Comparison of ENCODE assay signal across 1 cellular context in the genomic region with DNA sequence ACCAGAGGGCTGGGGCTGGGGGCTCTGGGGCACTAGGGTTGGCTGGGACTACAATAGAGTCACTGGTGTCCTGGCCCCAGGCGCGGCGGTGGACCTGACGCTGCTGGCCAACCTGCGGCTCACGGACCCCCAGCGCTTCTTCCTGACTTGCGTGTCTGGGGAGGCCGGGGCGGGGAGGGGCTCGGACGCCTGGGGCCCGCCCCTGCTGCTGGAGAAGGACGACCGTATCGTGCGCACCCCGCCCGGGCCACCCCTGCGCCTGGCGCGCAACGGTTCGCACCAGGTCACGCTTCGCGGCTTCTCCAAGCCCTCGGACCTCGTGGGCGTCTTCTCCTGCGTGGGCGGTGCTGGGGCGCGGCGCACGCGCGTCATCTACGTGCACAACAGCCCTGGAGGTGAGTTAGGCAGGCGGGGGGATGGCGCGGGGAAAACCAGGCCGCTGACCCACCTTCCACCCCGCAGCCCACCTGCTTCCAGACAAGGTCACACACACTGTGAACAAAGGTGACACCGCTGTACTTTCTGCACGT.
A peak's percentile ranks its signal among the peaks of the same experiment; 100 is the strongest.
TF ChIP-seq lines count a peak whose summit lies in the region.

No MANE protein-coding gene starts in this region.

TF ChIP-seq in HepG2, 621 proteins besides CTCF, POLR2A, EP300 and RAD21:
- TF ChIP-seq ZNF577 (CRISPR knock-in tag; IDR thresholded peaks at IDR 0.05; ENCODE audit: borderline replicate concordance, low read depth) (no peak), NPAS2 (CRISPR knock-in tag; IDR thresholded peaks at IDR 0.05; ENCODE audit: borderline replicate concordance) (no peak), ZKSCAN5 (CRISPR knock-in tag; IDR thresholded peaks at IDR 0.05) (no peak), ZSCAN29 (CRISPR knock-in tag; conservative IDR thresholded peaks at IDR 0.05) (no peak), ZBTB20 (CRISPR knock-in tag; IDR thresholded peaks at IDR 0.05; ENCODE audit: borderline replicate concordance, low read depth) (no peak), KLF16 (CRISPR knock-in tag; IDR thresholded peaks at IDR 0.05) (no peak), ZNF557 (CRISPR knock-in tag; IDR thresholded peaks at IDR 0.05) (no peak), ZNF510 (CRISPR knock-in tag; IDR thresholded peaks at IDR 0.05; ENCODE audit: low read depth) (no peak), RORA (CRISPR knock-in tag; IDR thresholded peaks at IDR 0.05) (no peak), POGZ (CRISPR knock-in tag; IDR thresholded peaks at IDR 0.05) (no peak)
- TF ChIP-seq, protein P1, sequence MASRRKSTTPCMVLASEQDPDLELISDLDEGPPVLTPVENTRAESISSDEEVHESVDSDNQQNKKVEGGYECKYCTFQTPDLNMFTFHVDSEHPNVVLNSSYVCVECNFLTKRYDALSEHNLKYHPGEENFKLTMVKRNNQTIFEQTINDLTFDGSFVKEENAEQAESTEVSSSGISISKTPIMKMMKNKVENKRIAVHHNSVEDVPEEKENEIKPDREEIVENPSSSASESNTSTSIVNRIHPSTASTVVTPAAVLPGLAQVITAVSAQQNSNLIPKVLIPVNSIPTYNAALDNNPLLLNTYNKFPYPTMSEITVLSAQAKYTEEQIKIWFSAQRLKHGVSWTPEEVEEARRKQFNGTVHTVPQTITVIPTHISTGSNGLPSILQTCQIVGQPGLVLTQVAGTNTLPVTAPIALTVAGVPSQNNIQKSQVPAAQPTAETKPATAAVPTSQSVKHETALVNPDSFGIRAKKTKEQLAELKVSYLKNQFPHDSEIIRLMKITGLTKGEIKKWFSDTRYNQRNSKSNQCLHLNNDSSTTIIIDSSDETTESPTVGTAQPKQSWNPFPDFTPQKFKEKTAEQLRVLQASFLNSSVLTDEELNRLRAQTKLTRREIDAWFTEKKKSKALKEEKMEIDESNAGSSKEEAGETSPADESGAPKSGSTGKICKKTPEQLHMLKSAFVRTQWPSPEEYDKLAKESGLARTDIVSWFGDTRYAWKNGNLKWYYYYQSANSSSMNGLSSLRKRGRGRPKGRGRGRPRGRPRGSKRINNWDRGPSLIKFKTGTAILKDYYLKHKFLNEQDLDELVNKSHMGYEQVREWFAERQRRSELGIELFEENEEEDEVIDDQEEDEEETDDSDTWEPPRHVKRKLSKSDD (CRISPR knock-in tag; IDR thresholded peaks at IDR 0.05; ENCODE audit: low read depth), result 0 out of 2 replicates have a peak, but pooled peaks have one; percentile 26
- TF ChIP-seq, protein P2, sequence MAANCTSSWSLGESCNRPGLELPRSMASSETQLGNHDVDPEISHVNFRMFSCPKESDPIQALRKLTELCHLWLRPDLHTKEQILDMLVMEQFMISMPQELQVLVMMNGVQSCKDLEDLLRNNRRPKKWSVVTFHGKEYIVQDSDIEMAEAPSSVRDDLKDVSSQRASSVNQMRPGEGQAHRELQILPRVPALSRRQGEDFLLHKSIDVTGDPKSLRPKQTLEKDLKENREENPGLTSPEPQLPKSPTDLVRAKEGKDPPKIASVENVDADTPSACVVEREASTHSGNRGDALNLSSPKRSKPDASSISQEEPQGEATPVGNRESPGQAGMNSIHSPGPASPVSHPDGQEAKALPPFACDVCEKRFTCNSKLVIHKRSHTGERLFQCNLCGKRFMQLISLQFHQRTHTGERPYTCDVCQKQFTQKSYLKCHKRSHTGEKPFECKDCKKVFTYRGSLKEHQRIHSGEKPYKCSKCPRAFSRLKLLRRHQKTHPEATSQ (CRISPR knock-in tag; IDR thresholded peaks at IDR 0.05; ENCODE audit: borderline replicate concordance), result no peak
- TF ChIP-seq, protein P3, sequence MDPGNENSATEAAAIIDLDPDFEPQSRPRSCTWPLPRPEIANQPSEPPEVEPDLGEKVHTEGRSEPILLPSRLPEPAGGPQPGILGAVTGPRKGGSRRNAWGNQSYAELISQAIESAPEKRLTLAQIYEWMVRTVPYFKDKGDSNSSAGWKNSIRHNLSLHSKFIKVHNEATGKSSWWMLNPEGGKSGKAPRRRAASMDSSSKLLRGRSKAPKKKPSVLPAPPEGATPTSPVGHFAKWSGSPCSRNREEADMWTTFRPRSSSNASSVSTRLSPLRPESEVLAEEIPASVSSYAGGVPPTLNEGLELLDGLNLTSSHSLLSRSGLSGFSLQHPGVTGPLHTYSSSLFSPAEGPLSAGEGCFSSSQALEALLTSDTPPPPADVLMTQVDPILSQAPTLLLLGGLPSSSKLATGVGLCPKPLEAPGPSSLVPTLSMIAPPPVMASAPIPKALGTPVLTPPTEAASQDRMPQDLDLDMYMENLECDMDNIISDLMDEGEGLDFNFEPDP (CRISPR knock-in tag; conservative IDR thresholded peaks at IDR 0.05), result no peak
- TF ChIP-seq, protein P4, sequence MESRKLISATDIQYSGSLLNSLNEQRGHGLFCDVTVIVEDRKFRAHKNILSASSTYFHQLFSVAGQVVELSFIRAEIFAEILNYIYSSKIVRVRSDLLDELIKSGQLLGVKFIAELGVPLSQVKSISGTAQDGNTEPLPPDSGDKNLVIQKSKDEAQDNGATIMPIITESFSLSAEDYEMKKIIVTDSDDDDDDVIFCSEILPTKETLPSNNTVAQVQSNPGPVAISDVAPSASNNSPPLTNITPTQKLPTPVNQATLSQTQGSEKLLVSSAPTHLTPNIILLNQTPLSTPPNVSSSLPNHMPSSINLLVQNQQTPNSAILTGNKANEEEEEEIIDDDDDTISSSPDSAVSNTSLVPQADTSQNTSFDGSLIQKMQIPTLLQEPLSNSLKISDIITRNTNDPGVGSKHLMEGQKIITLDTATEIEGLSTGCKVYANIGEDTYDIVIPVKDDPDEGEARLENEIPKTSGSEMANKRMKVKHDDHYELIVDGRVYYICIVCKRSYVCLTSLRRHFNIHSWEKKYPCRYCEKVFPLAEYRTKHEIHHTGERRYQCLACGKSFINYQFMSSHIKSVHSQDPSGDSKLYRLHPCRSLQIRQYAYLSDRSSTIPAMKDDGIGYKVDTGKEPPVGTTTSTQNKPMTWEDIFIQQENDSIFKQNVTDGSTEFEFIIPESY (CRISPR knock-in tag; IDR thresholded peaks at IDR 0.05), result peak; percentile 51; the same call in 1 of the 2 replicates
- TF ChIP-seq, protein P5, sequence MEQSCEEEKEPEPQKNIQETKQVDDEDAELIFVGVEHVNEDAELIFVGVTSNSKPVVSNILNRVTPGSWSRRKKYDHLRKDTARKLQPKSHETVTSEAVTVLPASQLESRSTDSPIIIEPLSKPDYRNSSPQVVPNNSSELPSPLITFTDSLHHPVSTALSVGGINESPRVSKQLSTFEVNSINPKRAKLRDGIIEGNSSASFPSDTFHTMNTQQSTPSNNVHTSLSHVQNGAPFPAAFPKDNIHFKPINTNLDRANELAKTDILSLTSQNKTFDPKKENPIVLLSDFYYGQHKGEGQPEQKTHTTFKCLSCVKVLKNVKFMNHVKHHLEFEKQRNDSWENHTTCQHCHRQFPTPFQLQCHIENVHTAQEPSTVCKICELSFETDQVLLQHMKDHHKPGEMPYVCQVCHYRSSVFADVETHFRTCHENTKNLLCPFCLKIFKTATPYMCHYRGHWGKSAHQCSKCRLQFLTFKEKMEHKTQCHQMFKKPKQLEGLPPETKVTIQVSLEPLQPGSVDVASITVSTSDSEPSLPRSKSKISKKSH (CRISPR knock-in tag; IDR thresholded peaks at IDR 0.05; ENCODE audit: borderline replicate concordance), result no peak
- TF ChIP-seq, protein P6, sequence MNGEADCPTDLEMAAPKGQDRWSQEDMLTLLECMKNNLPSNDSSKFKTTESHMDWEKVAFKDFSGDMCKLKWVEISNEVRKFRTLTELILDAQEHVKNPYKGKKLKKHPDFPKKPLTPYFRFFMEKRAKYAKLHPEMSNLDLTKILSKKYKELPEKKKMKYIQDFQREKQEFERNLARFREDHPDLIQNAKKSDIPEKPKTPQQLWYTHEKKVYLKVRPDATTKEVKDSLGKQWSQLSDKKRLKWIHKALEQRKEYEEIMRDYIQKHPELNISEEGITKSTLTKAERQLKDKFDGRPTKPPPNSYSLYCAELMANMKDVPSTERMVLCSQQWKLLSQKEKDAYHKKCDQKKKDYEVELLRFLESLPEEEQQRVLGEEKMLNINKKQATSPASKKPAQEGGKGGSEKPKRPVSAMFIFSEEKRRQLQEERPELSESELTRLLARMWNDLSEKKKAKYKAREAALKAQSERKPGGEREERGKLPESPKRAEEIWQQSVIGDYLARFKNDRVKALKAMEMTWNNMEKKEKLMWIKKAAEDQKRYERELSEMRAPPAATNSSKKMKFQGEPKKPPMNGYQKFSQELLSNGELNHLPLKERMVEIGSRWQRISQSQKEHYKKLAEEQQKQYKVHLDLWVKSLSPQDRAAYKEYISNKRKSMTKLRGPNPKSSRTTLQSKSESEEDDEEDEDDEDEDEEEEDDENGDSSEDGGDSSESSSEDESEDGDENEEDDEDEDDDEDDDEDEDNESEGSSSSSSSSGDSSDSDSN (CRISPR knock-in tag; IDR thresholded peaks at IDR 0.05), result no peak
